In genomic region chr3:24773798-24774197, GRCh38 we compare ENCODE assay signal across 10 cellular contexts.
DNase-seq lines count a peak whose midpoint lies in the region; FAIRE-seq and TF ChIP-seq lines count a peak whose summit lies in the region.
"Had no signal": no experiment of that assay in that cellular context is flagged by ENCODE, and none has a peak within 500 bp of the region (broad histone marks: within the 10 kb centered on the region; RNA-seq: fewer than 3 reads in every experiment).

No MANE protein-coding gene starts in this region.

- TF ChIP-seq POLR2A in H54 (IDR thresholded peaks at IDR 0.05; ENCODE audit: low read depth, low read length), result no peak
- TF ChIP-seq POLR2A in esophagus squamous epithelium (IDR thresholded peaks at IDR 0.05), result no peak

- H3K9me3 ChIP-seq in MM.1S (replicated peaks; ENCODE audit: insufficient read depth, low read length) (no peaks in the 10 kb centered on the region), SK-N-MC (ENCODE audit: low read depth, low read length) (no peaks in the 10 kb centered on the region), esophagus squamous epithelium (no peaks in the 10 kb centered on the region)

- H4K20me1 ChIP-seq in MM.1S (ENCODE audit: insufficient read depth, low read length), result no peaks in the 10 kb centered on the region
- H4K20me1 ChIP-seq: BLaER1 treated with 17β-estradiol and CSF1 and Interleukin-3, amounts not matched to agents 10 nM and 100 nM had no signal

- H3K27me3 ChIP-seq in MM.1S (replicated peaks; ENCODE audit: insufficient read depth, low read length) (no peaks in the 10 kb centered on the region), esophagus squamous epithelium (no peaks in the 10 kb centered on the region)
- H3K27me3 ChIP-seq: BLaER1 treated with 17β-estradiol and CSF1 and Interleukin-3, amounts not matched to agents 10 nM and 100 nM had no signal

- H3K9me3 Mint-ChIP-seq in nephron progenitor cell, result peaks cover 20% of the 10 kb centered on the region
- H3K9me3 Mint-ChIP-seq: dendritic cell treated with granulocyte-macrophage colony-stimulating factor and Interleukin-4, amounts not matched to agents 40 ng/mL and 50 ng/mL, for 4 days had no signal

- peak; percentile 88 for FAIRE-seq in H54 (lab: Jason Lieb, UNC)

- DNase-seq in NCI-H1436 (lab: John Stamatoyannopoulos, UW) (peak; percentile 63), NCI-H1436 treated with DMSO at 0.1 percent for 48 hours (lab: John Stamatoyannopoulos, UW) (no peak), H54 (ENCODE audit: insufficient read length, low spot score) (peak; percentile 8), MM.1S (peak; percentile 64), SK-N-MC (ENCODE audit: low read depth, low spot score) (peak; percentile 18), esophagus squamous epithelium (lab: John Stamatoyannopoulos, UW) (no peak), nephron progenitor cell (peak; percentile 77), activated T-cell treated with anti-CD3 and anti-CD28 coated beads for 4 hours (no peak)

- H3K4me3 Mint-ChIP-seq in nephron progenitor cell, result no peak overlapping the region
- H3K4me3 Mint-ChIP-seq: dendritic cell treated with granulocyte-macrophage colony-stimulating factor and Interleukin-4, amounts not matched to agents 40 ng/mL and 50 ng/mL, for 4 days had no signal

- H3K4me3 ChIP-seq in MM.1S (ENCODE audit: low read length), result no peak overlapping the region
- H3K4me3 ChIP-seq in SK-N-MC, result no peak overlapping the region
- H3K4me3 ChIP-seq in esophagus squamous epithelium, result no peak overlapping the region
- H3K4me3 ChIP-seq: BLaER1 treated with 17β-estradiol and CSF1 and Interleukin-3, amounts not matched to agents 10 nM and 100 nM had no signal

- intact Hi-C loops in esophagus squamous epithelium (cut with DNase I), result loop anchor here (10.0 kb wide), 1 partner anchor 821 kb away; no protein-coding TSS in a partner anchor

- no peaks in the 10 kb centered on the region for H3F3A ChIP-seq in MM.1S (ENCODE audit: insufficient read depth, low read length)

- no peaks in the 10 kb centered on the region for H3K27me3 Mint-ChIP-seq in nephron progenitor cell (ENCODE audit: low read depth, poor library complexity)
- H3K27me3 Mint-ChIP-seq: dendritic cell treated with granulocyte-macrophage colony-stimulating factor and Interleukin-4, amounts not matched to agents 40 ng/mL and 50 ng/mL, for 4 days had no signal

- no peak overlapping the region for H3K27ac ChIP-seq in MM.1S (ENCODE audit: low read length)
- H3K27ac ChIP-seq in SK-N-MC, result no peak overlapping the region
- H3K27ac ChIP-seq in esophagus squamous epithelium, result no peak overlapping the region
- H3K27ac ChIP-seq: BLaER1 treated with 17β-estradiol and CSF1 and Interleukin-3, amounts not matched to agents 10 nM and 100 nM had no signal

- peak; percentile 81 for TF ChIP-seq CTCF in MM.1S (IDR thresholded peaks at IDR 0.05; ENCODE audit: low read length)
- TF ChIP-seq CTCF in esophagus squamous epithelium (IDR thresholded peaks at IDR 0.05), result peak; percentile 29 to 78 (median 69)
- TF ChIP-seq CTCF in nephron progenitor cell (IDR thresholded peaks at IDR 0.05), result peak; percentile 83

- no peak overlapping the region for H3K4me2 ChIP-seq in MM.1S (ENCODE audit: low read depth, low read length)
- H3K4me2 ChIP-seq: BLaER1 treated with 17β-estradiol and CSF1 and Interleukin-3, amounts not matched to agents 10 nM and 100 nM had no signal

- no peaks in the 10 kb centered on the region for H3K9me2 ChIP-seq in MM.1S (replicated peaks; ENCODE audit: insufficient read depth, low read length)

- no peak overlapping the region for H2AFZ ChIP-seq in MM.1S (ENCODE audit: low read length)

- WGBS in esophagus squamous epithelium, 2 donors, result 15 to 16% methylated on average over 4 of the region's 4 CpGs

- no peaks in the 10 kb centered on the region for H3K36me3 ChIP-seq in MM.1S (replicated peaks; ENCODE audit: insufficient read depth, low read length)
- no peaks in the 10 kb centered on the region for H3K36me3 ChIP-seq in SK-N-MC (ENCODE audit: insufficient read depth, low read length)
- H3K36me3 ChIP-seq in esophagus squamous epithelium, result no peaks in the 10 kb centered on the region
- H3K36me3 ChIP-seq: BLaER1 treated with 17β-estradiol and CSF1 and Interleukin-3, amounts not matched to agents 10 nM and 100 nM had no signal

- H3K9ac ChIP-seq in MM.1S (ENCODE audit: low read length), result no peak overlapping the region
- H3K9ac ChIP-seq in SK-N-MC (ENCODE audit: insufficient read length), result no peak overlapping the region
- H3K9ac ChIP-seq: BLaER1 treated with 17β-estradiol and CSF1 and Interleukin-3, amounts not matched to agents 10 nM and 100 nM had no signal

- H3K4me1 Mint-ChIP-seq in nephron progenitor cell, result peaks cover 6% of the 10 kb centered on the region

- no peak overlapping the region for H3K27ac Mint-ChIP-seq in nephron progenitor cell
- H3K27ac Mint-ChIP-seq: dendritic cell treated with granulocyte-macrophage colony-stimulating factor and Interleukin-4, amounts not matched to agents 40 ng/mL and 50 ng/mL, for 4 days had no signal

- H3K4me1 ChIP-seq in MM.1S (ENCODE audit: low read length), result no peaks in the 10 kb centered on the region
- peaks cover 0 to 4% (median 0%) of the 10 kb centered on the region in 3 donors for H3K4me1 ChIP-seq in esophagus squamous epithelium
- H3K4me1 ChIP-seq: BLaER1 treated with 17β-estradiol and CSF1 and Interleukin-3, amounts not matched to agents 10 nM and 100 nM had no signal

- no peaks in the 10 kb centered on the region for H3K36me3 Mint-ChIP-seq in nephron progenitor cell (ENCODE audit: low read depth)

- no peaks in the 10 kb centered on the region for H3K79me2 ChIP-seq in MM.1S (ENCODE audit: low read length)

Comparison
In these comparisons a context has a peak if more than half of its experiments do, and no peak if none do; other contexts are left out.
1. DNase-seq: peak in NCI-H1436 (single experiment), H54 (single experiment), MM.1S (single experiment), SK-N-MC (single experiment) and nephron progenitor cell (single experiment); none in NCI-H1436 treated with DMSO at 0.1 percent for 48 hours (single experiment), esophagus squamous epithelium (single experiment) and activated T-cell treated with anti-CD3 and anti-CD28 coated beads for 4 hours (single experiment).
2. Peak in every context shown above with its lines, with median percentiles within 50 percentile points of each other: CTCF ChIP-seq.